Comparison of ENCODE assay signal across 8 cellular contexts in the genomic region with DNA sequence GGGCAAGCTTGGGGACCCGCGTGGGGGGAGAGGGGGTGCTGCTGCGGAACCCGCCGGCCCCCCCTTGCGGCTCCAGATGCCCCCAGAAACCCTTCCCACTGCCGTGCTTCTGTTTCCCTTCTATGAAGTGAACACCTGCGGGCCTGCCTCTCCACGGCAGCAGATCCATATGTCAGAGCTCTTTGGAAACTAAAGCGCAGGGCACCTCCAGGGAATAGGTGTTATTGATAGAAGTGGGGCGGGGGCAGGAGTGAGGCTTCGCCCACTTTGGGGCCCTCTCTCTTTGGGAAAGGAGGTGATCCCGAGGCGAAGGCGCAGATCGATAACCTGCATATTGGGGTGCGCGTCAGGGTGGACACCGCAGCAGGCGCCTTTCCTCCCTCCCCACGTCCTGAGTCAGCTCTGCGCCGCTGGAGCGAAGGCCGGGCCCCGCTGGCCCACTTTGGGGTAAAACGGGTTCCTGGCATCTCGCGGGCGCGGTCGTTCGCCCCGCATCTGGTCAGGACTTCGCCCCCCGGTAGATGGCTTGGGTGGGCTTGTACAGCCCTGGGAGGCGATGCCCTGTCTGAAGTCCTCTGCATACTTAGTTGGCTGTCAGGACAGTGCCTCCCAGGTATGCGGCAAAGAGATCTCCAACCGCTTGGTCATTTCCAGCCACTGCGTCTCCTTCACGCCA. TPM values are rescaled to one million over a fixed set of nuclear protein-coding genes. Genes with fewer than 3 reads are reported as not detected.
DNase-seq lines count a peak whose midpoint lies in the region; ATAC-seq, FAIRE-seq and TF ChIP-seq lines count a peak whose summit lies in the region.

No MANE protein-coding gene starts in this region.

- H3K9me1 ChIP-seq in K562 (ENCODE audit: control insufficient read depth, insufficient read depth, low read length), result no peaks in the 10 kb centered on the region

- under 1% methylated on average over 32 of the region's 41 CpGs for WGBS in K562 (ENCODE audit: insufficient coverage, low coverage, missing lambda C conversion rate)
- 0% methylated on average over 8 of the region's 41 CpGs for WGBS in HepG2 (ENCODE audit: low lambda C conversion rate)

- TF ChIP-seq RAD21 in K562 (CRISPR knock-in tag; conservative IDR thresholded peaks at IDR 0.05 in 1 of 2, IDR thresholded peaks at IDR 0.05 in 1 of 2) (no peak), HepG2 (CRISPR knock-in tag; IDR thresholded peaks at IDR 0.05) (no peak)

- H3K9me3 ChIP-seq in K562 (replicated peaks; ENCODE audit: control insufficient read depth, insufficient read depth, low read depth, low read length), result no peaks in the 10 kb centered on the region
- H3K9me3 ChIP-seq in HepG2 (ENCODE audit: low read length), result no peaks in the 10 kb centered on the region
- no peaks in the 10 kb centered on the region for H3K9me3 ChIP-seq in subcutaneous abdominal adipose tissue (ENCODE audit: control insufficient read depth in 5 of 5, low read length in 5 of 5)

- H3K9ac ChIP-seq in K562 (ENCODE audit: insufficient read depth in 1 of 2, low read depth in 2 of 2, low read length in 2 of 2) (peak overlapping the region; percentile 97 to 98), HepG2 (ENCODE audit: insufficient read depth, low read depth, low read length) (peak overlapping the region; percentile 78), subcutaneous abdominal adipose tissue (ENCODE audit: low read length in 5 of 5) (peak overlapping the region in 4 of 5 donors; percentile 63 to 77 (median 74))

- H3K27me3 ChIP-seq in K562 (ENCODE audit: control insufficient read depth in 2 of 2, insufficient read depth in 2 of 2, low read length in 2 of 2) (no peaks in the 10 kb centered on the region; a peak in 1 of 5 replicates), HepG2 (ENCODE audit: control insufficient read depth in 1 of 2, insufficient read depth in 2 of 2, low read length in 2 of 2) (no peaks in the 10 kb centered on the region), subcutaneous abdominal adipose tissue (ENCODE audit: control insufficient read depth in 5 of 5, insufficient read depth in 4 of 5, low read length in 5 of 5) (no peaks in the 10 kb centered on the region)

- peak overlapping the region; percentile 93 for H3K27ac ChIP-seq in K562 (ENCODE audit: extremely low read depth, low read depth, low read length)
- peak overlapping the region; percentile 79 for H3K27ac ChIP-seq in HepG2 (ENCODE audit: extremely low read length, insufficient read depth, low read length)
- H3K27ac ChIP-seq in subcutaneous abdominal adipose tissue (ENCODE audit: low read depth, low read length), result peak overlapping the region; percentile 77

- TF ChIP-seq EP300 in K562 (IDR thresholded peaks at IDR 0.05; ENCODE audit: low read length), result no peak
- no peak for TF ChIP-seq EP300 in HepG2 (IDR thresholded peaks at IDR 0.05; ENCODE audit: low read depth in 2 of 2, low read length in 2 of 2)
- no peak for TF ChIP-seq EP300 in HepG2 (CRISPR knock-in tag; IDR thresholded peaks at IDR 0.05; ENCODE audit: borderline replicate concordance)

- H3K36me3 ChIP-seq in K562 (ENCODE audit: control insufficient read depth, insufficient read depth, low read length) (peaks cover 8% of the 10 kb centered on the region; the same call in 1 of the 3 replicates), HepG2 (replicated peaks in 1 of 2; ENCODE audit: control insufficient read depth in 1 of 2, insufficient read depth in 2 of 2, low read length in 2 of 2) (no peaks in the 10 kb centered on the region), subcutaneous abdominal adipose tissue (ENCODE audit: control insufficient read depth in 5 of 5, insufficient read depth in 5 of 5, low read length in 5 of 5) (no peaks in the 10 kb centered on the region)

- in situ Hi-C loops in K562 (cut with MboI), result loop anchor here (25.0 kb wide), 1 partner anchor 1547 kb away; no protein-coding TSS in a partner anchor
- in situ Hi-C loops in HepG2 (cut with HindIII; ENCODE audit: extremely low pct_ligation_motif_present, low pct_unique_long_range_greater_than_20kb), result no loop called here

- no peak for FAIRE-seq in K562 (lab: Jason Lieb, UNC)
- no peak for FAIRE-seq in HepG2 (lab: Jason Lieb, UNC)

- CTCF ChIA-PET in K562 (lab: Yijun Ruan, JAX; ENCODE audit: low intra/inter-chr PET ratio), result interaction anchor here (1.4 kb wide), 1 partner anchor 114 kb away, joined by 5 read pairs; no protein-coding TSS in a partner anchor
- CTCF ChIA-PET in HepG2 (lab: Yijun Ruan, JAX; ENCODE audit: low intra/inter-chr PET ratio, low total read pairs), result no interaction called here

- POLR2A ChIA-PET in K562 (lab: Yijun Ruan, JAX) (interaction anchor here (0.7 to 7.1 kb wide), 20 partner anchors 7 to 325 kb away, joined by 3 to 151 read pairs (median 5); a partner anchor contains a TSS), HepG2 (lab: Yijun Ruan, JAX) (interaction anchor here (0.6 to 4.6 kb wide), 22 partner anchors 11 to 896 kb away, joined by 3 to 121 read pairs (median 4); a partner anchor contains a TSS)

- peaks cover 54% of the 10 kb centered on the region for H3K79me2 ChIP-seq in K562 (ENCODE audit: control insufficient read depth, insufficient read depth, low read length)
- peaks cover 12% of the 10 kb centered on the region for H3K79me2 ChIP-seq in HepG2 (ENCODE audit: insufficient read depth, low read length)

- peak overlapping the region; percentile 97 for H3K4me2 ChIP-seq in K562 (ENCODE audit: insufficient read depth, low read length)
- H3K4me2 ChIP-seq in HepG2 (ENCODE audit: low read depth, low read length), result peak overlapping the region; percentile 98

- peak; percentile 4 for ATAC-seq in K562
- ATAC-seq in HepG2, result peak; percentile 7
- no peak for ATAC-seq in HG03196 (IDR thresholded peaks at IDR 0.05; ENCODE audit: unreplicated experiment)

- intact Hi-C loops in K562 (cut with micrococcal nuclease), result loop anchor here (10.0 kb wide), 1 partner anchor 330 kb away; a partner anchor contains a TSS
- intact Hi-C loops in HepG2 (cut with micrococcal nuclease; ENCODE audit: unreplicated experiment), result no loop called here

- TF ChIP-seq POLR2A in K562 (conservative IDR thresholded peaks at IDR 0.05) (peak; percentile 24; the same call in 1 of the 2 replicates), HepG2 (IDR thresholded peaks at IDR 0.05; ENCODE audit: insufficient read depth in 1 of 2, low read depth in 2 of 2, low read length in 2 of 2) (0 out of 4 replicates have a peak, but pooled peaks of 1 of the 2 experiments have one; percentile 22)

- H4K20me1 ChIP-seq in K562 (replicated peaks; ENCODE audit: control insufficient read depth, insufficient read depth, low read length) (peaks cover 14% of the 10 kb centered on the region), HepG2 (ENCODE audit: insufficient read depth, low read length) (no peaks in the 10 kb centered on the region)

- H2AFZ ChIP-seq in K562 (ENCODE audit: low read depth, low read length) (no peak overlapping the region), HepG2 (ENCODE audit: low read length) (peak overlapping the region; percentile 36)

- peak overlapping the region; percentile 91 for H3K4me3 ChIP-seq in K562
- H3K4me3 ChIP-seq in HepG2 (replicated peaks in 1 of 3; ENCODE audit: insufficient read depth in 1 of 3, low read depth in 2 of 3, low read length in 3 of 3), result peak overlapping the region; percentile 77 to 88 (median 87)
- peak overlapping the region; percentile 75 to 83 (median 78) for H3K4me3 ChIP-seq in subcutaneous abdominal adipose tissue (ENCODE audit: low read depth in 1 of 5, low read length in 5 of 5)

- BruUV-seq in K562 (replicated peaks; lab: Mats Ljungman, UMichigan), result TSS peak; percentile 68
- BruUV-seq in HepG2 (replicated peaks; lab: Mats Ljungman, UMichigan), result TSS peak; percentile 76

- DNase-seq in NCI-H2227 (lab: John Stamatoyannopoulos, UW; ENCODE audit: unreplicated experiment) (peak; percentile 59), NCI-H2227 treated with DMSO at 0.1 percent for 48 hours (lab: John Stamatoyannopoulos, UW) (no peak), NCI-H524 (lab: John Stamatoyannopoulos, UW) (peak; percentile 60 to 77), K562 (ENCODE audit: extremely low read depth in 1 of 4, low spot score in 3 of 4) (peak in 3 of 4 experiments; percentile 35 to 52 (median 38)), HepG2 (ENCODE audit: low spot score) (no peak), SKM-1 treated with dmso at 0.1 percent for 144 hours (lab: John Stamatoyannopoulos, UW; ENCODE audit: unreplicated experiment) (no peak)

- TF ChIP-seq CTCF in K562 (IDR thresholded peaks at IDR 0.05 in 2 of 3, conservative IDR thresholded peaks at IDR 0.05 in 1 of 3; ENCODE audit: insufficient read depth in 2 of 3, low read depth in 1 of 3, low read length in 3 of 3), result no peak
- TF ChIP-seq CTCF in HepG2 (CRISPR knock-in tag; IDR thresholded peaks at IDR 0.05), result no peak

- H3K4me1 ChIP-seq in K562 (replicated peaks in 1 of 2; ENCODE audit: control insufficient read depth in 2 of 2, insufficient read depth in 2 of 2, low read length in 2 of 2) (peaks cover 30 to 41% of the 10 kb centered on the region in 2 experiments), HepG2 (ENCODE audit: insufficient read depth, low read length) (peaks cover 42% of the 10 kb centered on the region), subcutaneous abdominal adipose tissue (ENCODE audit: control insufficient read depth in 5 of 5, insufficient read depth in 5 of 5, low read length in 5 of 5) (peaks cover 8 to 26% (median 19%) of the 10 kb centered on the region in 5 donors)

RNA-seq across cellular contexts. Expression of a gene that starts 0.5 kb away (rescaled TPM):
- 296 and 336 TPM in 2 replicates for total RNA-seq in K562 (2011; cell fraction: chromatin; rRNA removed; ENCODE audit: low replicate concordance)
- total RNA-seq in K562 (2011; cell fraction: nucleolus; rRNA removed), result 169 and 201 TPM in 2 replicates
- total RNA-seq in K562 (2011; cell fraction: nucleoplasm; rRNA removed), result 216 and 245 TPM in 2 replicates
- 153 and 165 TPM in 2 replicates for total RNA-seq in K562 (2014; rRNA removed)
- total RNA-seq in K562 (2014; rRNA removed; fragmentation: Illumina TruSeq; extraction: Trizol), result 153 and 195 TPM in 2 replicates
- total RNA-seq in K562 (2015; rRNA removed; fragmentation: Illumina TruSeq; extraction: Trizol), result 133 and 136 TPM in 2 replicates
- 157 and 164 TPM in 2 replicates for total RNA-seq in K562 (2021)
- 77.7 and 87.8 TPM in 2 replicates for polyA plus RNA-seq in K562 (2011; rRNA removed)
- 59.9 and 64.6 TPM in 2 replicates for polyA plus RNA-seq in K562 (2011; cell fraction: cytosol; rRNA removed)
- polyA plus RNA-seq in K562 (2011; cell fraction: nucleus; rRNA removed), result 179 and 218 TPM in 2 replicates
- 116 and 157 TPM in 2 replicates for polyA plus RNA-seq in K562 (2012)
- 172 and 197 TPM in 2 replicates for polyA plus RNA-seq in K562 (2014; fragmentation: Illumina TruSeq; extraction: Trizol)
- 10 to 100 TPM; 20.7 to 30.1 TPM for polyA plus RNA-seq in K562 (2014; fragmentation: Nextera tagmentation; extraction: Ambion mirVana)
- 151 and 160 TPM in 2 replicates for polyA plus RNA-seq in K562 (2014; rRNA removed)
- 69.2 and 78.0 TPM in 2 replicates for polyA minus RNA-seq in K562 (2011; rRNA and poly(A)+ RNA removed)
- 49.2 and 53.7 TPM in 2 replicates for polyA minus RNA-seq in K562 (2011; cell fraction: cytosol; rRNA and poly(A)+ RNA removed)
- 57.6 and 71.6 TPM in 2 replicates for polyA minus RNA-seq in K562 (2011; cell fraction: nucleus; rRNA and poly(A)+ RNA removed)
- 22.5 and 26.5 TPM in 2 replicates for total RNA-seq in HepG2 (2016; rRNA removed; fragmentation: Illumina TruSeq; extraction: Trizol)
- total RNA-seq in HepG2 (2016; cell fraction: cytosol; rRNA removed; fragmentation: Illumina TruSeq; extraction: Trizol; ENCODE audit: low read depth), result 13.8 and 16.3 TPM in 2 replicates
- total RNA-seq in HepG2 (2016; cell fraction: insoluble cytoplasmic fraction; rRNA removed; fragmentation: Illumina TruSeq; extraction: Trizol), result 16.0 and 25.9 TPM in 2 replicates
- total RNA-seq in HepG2 (2016; cell fraction: membrane; rRNA removed; fragmentation: Illumina TruSeq; extraction: Trizol), result 31.1 and 32.8 TPM in 2 replicates
- 17.0 and 22.2 TPM in 2 replicates for total RNA-seq in HepG2 (2016; cell fraction: nucleus; rRNA removed; fragmentation: Illumina TruSeq; extraction: Trizol)
- 12.4 and 14.0 TPM in 2 replicates for polyA plus RNA-seq in HepG2 (2011; rRNA removed)
- 10.2 and 11.2 TPM in 2 replicates for polyA plus RNA-seq in HepG2 (2011; cell fraction: cytosol; rRNA removed)
- polyA plus RNA-seq in HepG2 (2011; cell fraction: nucleus; rRNA removed), result 22.9 and 26.6 TPM in 2 replicates
- 13.4 and 18.1 TPM in 2 replicates for polyA plus RNA-seq in HepG2 (2012)
- polyA plus RNA-seq in HepG2 (2016; cell fraction: cytosol; fragmentation: Illumina TruSeq; extraction: Trizol; ENCODE audit: low read depth), result 16.7 and 20.1 TPM in 2 replicates
- 22.9 and 33.7 TPM in 2 replicates for polyA plus RNA-seq in HepG2 (2016; cell fraction: insoluble cytoplasmic fraction; fragmentation: Illumina TruSeq; extraction: Trizol; ENCODE audit: low read depth)
- 35.7 and 39.3 TPM in 2 replicates for polyA plus RNA-seq in HepG2 (2016; cell fraction: membrane; fragmentation: Illumina TruSeq; extraction: Trizol; ENCODE audit: low read depth)
- 49.9 and 50.4 TPM in 2 replicates for polyA plus RNA-seq in HepG2 (2016; cell fraction: nucleus; fragmentation: Illumina TruSeq; extraction: Trizol; ENCODE audit: insufficient read depth, low read depth)
- polyA minus RNA-seq in HepG2 (2011; rRNA and poly(A)+ RNA removed; ENCODE audit: low replicate concordance), result 6.8 and 27.9 TPM in 2 replicates
- 7.7 and 7.9 TPM in 2 replicates for polyA minus RNA-seq in HepG2 (2011; cell fraction: cytosol; rRNA and poly(A)+ RNA removed)
- 14.9 and 17.4 TPM in 2 replicates for polyA minus RNA-seq in HepG2 (2011; cell fraction: nucleus; rRNA and poly(A)+ RNA removed)

RNA-seq across cellular contexts. Expression of a gene that starts 19.8 kb away (rescaled TPM):
- 19.8 and 69.2 TPM in 2 replicates for total RNA-seq in K562 (2011; cell fraction: chromatin; rRNA removed; ENCODE audit: low replicate concordance)
- total RNA-seq in K562 (2011; cell fraction: nucleolus; rRNA removed), result 11.7 and 13.8 TPM in 2 replicates
- total RNA-seq in K562 (2011; cell fraction: nucleoplasm; rRNA removed), result 27.0 and 42.9 TPM in 2 replicates
- total RNA-seq in K562 (2014; rRNA removed) (28.4 and 35.9 TPM in 2 replicates), K562 (2014; rRNA removed; fragmentation: Illumina TruSeq; extraction: Trizol) (68.1 and 84.1 TPM in 2 replicates), K562 (2015; rRNA removed; fragmentation: Illumina TruSeq; extraction: Trizol) (56.7 and 61.7 TPM in 2 replicates), K562 (2021) (73.7 and 77.1 TPM in 2 replicates), HepG2 (2016; rRNA removed; fragmentation: Illumina TruSeq; extraction: Trizol) (40.2 and 69.6 TPM in 2 replicates)
- polyA plus RNA-seq in K562 (2011; rRNA removed) (22.8 and 31.2 TPM in 2 replicates), K562 (2014; fragmentation: Illumina TruSeq; extraction: Trizol) (36.3 and 38.4 TPM in 2 replicates), K562 (2014; fragmentation: Nextera tagmentation; extraction: Ambion mirVana) (10 to 100 TPM; 14.9 to 25.6 TPM), K562 (2014; rRNA removed) (21.1 and 23.9 TPM in 2 replicates), HepG2 (2011; rRNA removed) (8.7 and 10.9 TPM in 2 replicates)
- 7.1 and 13.2 TPM in 2 replicates for polyA plus RNA-seq in K562 (2011; cell fraction: cytosol; rRNA removed)
- 11.2 and 12.7 TPM in 2 replicates for polyA plus RNA-seq in K562 (2011; cell fraction: nucleus; rRNA removed)
- 17.7 and 32.6 TPM in 2 replicates for polyA plus RNA-seq in K562 (2012)
- polyA minus RNA-seq in K562 (2011; rRNA and poly(A)+ RNA removed), result 111 and 113 TPM in 2 replicates
- polyA minus RNA-seq in K562 (2011; cell fraction: cytosol; rRNA and poly(A)+ RNA removed), result 40.2 and 42.4 TPM in 2 replicates
- polyA minus RNA-seq in K562 (2011; cell fraction: nucleus; rRNA and poly(A)+ RNA removed), result 8.6 and 19.5 TPM in 2 replicates
- 5.9 and 8.0 TPM in 2 replicates for total RNA-seq in HepG2 (2016; cell fraction: cytosol; rRNA removed; fragmentation: Illumina TruSeq; extraction: Trizol; ENCODE audit: low read depth)
- 38.7 and 67.2 TPM in 2 replicates for total RNA-seq in HepG2 (2016; cell fraction: insoluble cytoplasmic fraction; rRNA removed; fragmentation: Illumina TruSeq; extraction: Trizol)
- 14.1 and 16.7 TPM in 2 replicates for total RNA-seq in HepG2 (2016; cell fraction: membrane; rRNA removed; fragmentation: Illumina TruSeq; extraction: Trizol)
- total RNA-seq in HepG2 (2016; cell fraction: nucleus; rRNA removed; fragmentation: Illumina TruSeq; extraction: Trizol), result 29.6 and 33.9 TPM in 2 replicates
- 4.5 and 6.6 TPM in 2 replicates for polyA plus RNA-seq in HepG2 (2011; cell fraction: cytosol; rRNA removed)
- polyA plus RNA-seq in HepG2 (2011; cell fraction: nucleus; rRNA removed), result 7.7 and 8.7 TPM in 2 replicates
- 12.0 and 12.8 TPM in 2 replicates for polyA plus RNA-seq in HepG2 (2012)
- 0.65 and 0.78 TPM in 2 replicates for polyA plus RNA-seq in HepG2 (2016; cell fraction: cytosol; fragmentation: Illumina TruSeq; extraction: Trizol; ENCODE audit: low read depth)
- polyA plus RNA-seq in HepG2 (2016; cell fraction: insoluble cytoplasmic fraction; fragmentation: Illumina TruSeq; extraction: Trizol; ENCODE audit: low read depth), result 22.2 and 22.3 TPM in 2 replicates
- polyA plus RNA-seq in HepG2 (2016; cell fraction: membrane; fragmentation: Illumina TruSeq; extraction: Trizol; ENCODE audit: low read depth), result 2.0 and 2.5 TPM in 2 replicates
- 20.8 and 22.6 TPM in 2 replicates for polyA plus RNA-seq in HepG2 (2016; cell fraction: nucleus; fragmentation: Illumina TruSeq; extraction: Trizol; ENCODE audit: insufficient read depth, low read depth)
- polyA minus RNA-seq in HepG2 (2011; rRNA and poly(A)+ RNA removed; ENCODE audit: low replicate concordance), result 14.7 and 18.6 TPM in 2 replicates
- polyA minus RNA-seq in HepG2 (2011; cell fraction: cytosol; rRNA and poly(A)+ RNA removed), result 20.0 and 21.5 TPM in 2 replicates
- polyA minus RNA-seq in HepG2 (2011; cell fraction: nucleus; rRNA and poly(A)+ RNA removed), result 22.9 and 23.6 TPM in 2 replicates

RNA-seq across cellular contexts. Expression of a gene that starts 52.0 kb away (rescaled TPM):
- 1.4 and 2.2 TPM in 2 replicates for total RNA-seq in K562 (2011; cell fraction: chromatin; rRNA removed; ENCODE audit: low replicate concordance)
- total RNA-seq in K562 (2011; cell fraction: nucleolus; rRNA removed), result 1.4 and 1.5 TPM in 2 replicates
- 1.8 and 2.7 TPM in 2 replicates for total RNA-seq in K562 (2011; cell fraction: nucleoplasm; rRNA removed)
- total RNA-seq in K562 (2014; rRNA removed) (5.6 and 6.2 TPM in 2 replicates), K562 (2014; rRNA removed; fragmentation: Illumina TruSeq; extraction: Trizol) (2.9 and 3.5 TPM in 2 replicates), K562 (2015; rRNA removed; fragmentation: Illumina TruSeq; extraction: Trizol) (4.6 and 5.0 TPM in 2 replicates), K562 (2021) (3.8 and 4.8 TPM in 2 replicates), HepG2 (2016; rRNA removed; fragmentation: Illumina TruSeq; extraction: Trizol) (8.1 and 9.1 TPM in 2 replicates)
- polyA plus RNA-seq in K562 (2011; rRNA removed) (3.8 and 4.6 TPM in 2 replicates), K562 (2014; fragmentation: Illumina TruSeq; extraction: Trizol) (4.3 and 5.5 TPM in 2 replicates), K562 (2014; fragmentation: Nextera tagmentation; extraction: Ambion mirVana) (under 1 TPM; 0.61 to 0.73 TPM), K562 (2014; rRNA removed) (5.8 and 5.9 TPM in 2 replicates), HepG2 (2011; rRNA removed) (2.5 and 2.7 TPM in 2 replicates)
- 2.4 and 2.6 TPM in 2 replicates for polyA plus RNA-seq in K562 (2011; cell fraction: cytosol; rRNA removed)
- polyA plus RNA-seq in K562 (2011; cell fraction: nucleus; rRNA removed), result 0.95 and 1.3 TPM in 2 replicates
- polyA plus RNA-seq in K562 (2012), result 4.9 and 8.8 TPM in 2 replicates
- polyA minus RNA-seq in K562 (2011; rRNA and poly(A)+ RNA removed), result 1.7 and 2.4 TPM in 2 replicates
- polyA minus RNA-seq in K562 (2011; cell fraction: cytosol; rRNA and poly(A)+ RNA removed), result 1.5 and 1.8 TPM in 2 replicates
- 0.54 and 0.89 TPM in 2 replicates for polyA minus RNA-seq in K562 (2011; cell fraction: nucleus; rRNA and poly(A)+ RNA removed)
- 2.4 and 2.8 TPM in 2 replicates for total RNA-seq in HepG2 (2016; cell fraction: cytosol; rRNA removed; fragmentation: Illumina TruSeq; extraction: Trizol; ENCODE audit: low read depth)
- 7.8 and 8.7 TPM in 2 replicates for total RNA-seq in HepG2 (2016; cell fraction: insoluble cytoplasmic fraction; rRNA removed; fragmentation: Illumina TruSeq; extraction: Trizol)
- 8.4 and 9.7 TPM in 2 replicates for total RNA-seq in HepG2 (2016; cell fraction: membrane; rRNA removed; fragmentation: Illumina TruSeq; extraction: Trizol)
- 2.3 and 3.4 TPM in 2 replicates for total RNA-seq in HepG2 (2016; cell fraction: nucleus; rRNA removed; fragmentation: Illumina TruSeq; extraction: Trizol)
- polyA plus RNA-seq in HepG2 (2011; cell fraction: cytosol; rRNA removed), result 2.2 and 2.3 TPM in 2 replicates
- 0.81 and 0.84 TPM in 2 replicates for polyA plus RNA-seq in HepG2 (2011; cell fraction: nucleus; rRNA removed)
- polyA plus RNA-seq in HepG2 (2012), result 2.4 and 2.8 TPM in 2 replicates
- 3.3 and 3.6 TPM in 2 replicates for polyA plus RNA-seq in HepG2 (2016; cell fraction: cytosol; fragmentation: Illumina TruSeq; extraction: Trizol; ENCODE audit: low read depth)
- 11.4 and 12.2 TPM in 2 replicates for polyA plus RNA-seq in HepG2 (2016; cell fraction: insoluble cytoplasmic fraction; fragmentation: Illumina TruSeq; extraction: Trizol; ENCODE audit: low read depth)
- polyA plus RNA-seq in HepG2 (2016; cell fraction: membrane; fragmentation: Illumina TruSeq; extraction: Trizol; ENCODE audit: low read depth), result 9.2 and 9.9 TPM in 2 replicates
- 5.3 and 6.0 TPM in 2 replicates for polyA plus RNA-seq in HepG2 (2016; cell fraction: nucleus; fragmentation: Illumina TruSeq; extraction: Trizol; ENCODE audit: insufficient read depth, low read depth)
- polyA minus RNA-seq in HepG2 (2011; rRNA and poly(A)+ RNA removed; ENCODE audit: low replicate concordance), result 1.0 and 1.6 TPM in 2 replicates
- polyA minus RNA-seq in HepG2 (2011; cell fraction: cytosol; rRNA and poly(A)+ RNA removed), result 0.88 and 1.4 TPM in 2 replicates
- 0.77 and 0.99 TPM in 2 replicates for polyA minus RNA-seq in HepG2 (2011; cell fraction: nucleus; rRNA and poly(A)+ RNA removed)

Comparison
In these comparisons a context has a peak if more than half of its experiments do, and no peak if none do; other contexts are left out.
1. DNase-seq: peak in NCI-H2227 (single experiment), NCI-H524 (2 of 2) and K562 (3 of 4); none in NCI-H2227 treated with DMSO at 0.1 percent for 48 hours (single experiment), HepG2 (single experiment) and SKM-1 treated with dmso at 0.1 percent for 144 hours (single experiment).
2. Peak in every context shown above with its lines, with median percentiles within 50 percentile points of each other: H3K27ac ChIP-seq, H3K4me3 ChIP-seq and H3K9ac ChIP-seq.